1 cellular context compared by ENCODE assay signal in the genomic region with DNA sequence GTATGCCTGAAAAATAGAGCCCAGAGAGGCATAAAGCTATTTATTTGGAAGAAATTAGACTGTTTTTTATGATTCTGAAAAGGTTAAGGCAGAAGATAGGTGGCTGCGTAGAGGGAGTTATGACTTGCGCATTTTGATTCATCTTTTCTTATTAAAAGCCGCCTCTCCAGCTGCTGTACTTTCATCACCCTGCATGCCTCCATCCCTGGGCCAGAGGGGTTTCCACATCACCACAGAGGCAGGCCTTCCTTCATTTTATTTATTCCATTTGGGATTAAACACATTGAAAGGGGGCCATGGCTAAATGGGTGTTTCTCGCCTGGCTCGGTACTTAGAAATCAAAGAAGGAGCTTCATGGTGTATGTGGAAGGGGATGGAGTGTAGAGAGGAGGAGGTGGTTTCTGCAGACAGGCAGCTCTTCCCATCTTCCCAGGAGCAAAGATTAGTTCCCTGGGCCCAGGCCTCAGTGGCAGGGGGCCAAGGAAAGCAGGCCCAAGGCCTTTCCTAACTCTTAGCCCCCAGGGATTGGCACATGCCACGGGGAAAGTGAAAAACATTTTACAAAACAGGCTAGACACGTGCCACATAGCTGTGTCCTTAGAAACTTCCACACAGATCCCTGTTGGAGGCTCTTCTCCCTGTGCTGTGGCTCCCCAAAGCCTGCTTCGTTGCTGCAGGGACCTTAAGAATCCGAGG.
TF ChIP-seq lines count a peak whose summit lies in the region.

No MANE protein-coding gene starts in this region.

TF ChIP-seq in IMR-90, 13 proteins besides CTCF, POLR2A, EP300 and RAD21:
- TF ChIP-seq RFX5 (IDR thresholded peaks at IDR 0.05; ENCODE audit: low read depth, low read length), result no peak
- TF ChIP-seq CHD1 (IDR thresholded peaks at IDR 0.05; ENCODE audit: low read depth, low read length), result no peak
- no peak for TF ChIP-seq CEBPB (IDR thresholded peaks at IDR 0.05; ENCODE audit: low read depth, low read length)
